ENCODE assay signal across 19 cellular contexts in the genomic region with DNA sequence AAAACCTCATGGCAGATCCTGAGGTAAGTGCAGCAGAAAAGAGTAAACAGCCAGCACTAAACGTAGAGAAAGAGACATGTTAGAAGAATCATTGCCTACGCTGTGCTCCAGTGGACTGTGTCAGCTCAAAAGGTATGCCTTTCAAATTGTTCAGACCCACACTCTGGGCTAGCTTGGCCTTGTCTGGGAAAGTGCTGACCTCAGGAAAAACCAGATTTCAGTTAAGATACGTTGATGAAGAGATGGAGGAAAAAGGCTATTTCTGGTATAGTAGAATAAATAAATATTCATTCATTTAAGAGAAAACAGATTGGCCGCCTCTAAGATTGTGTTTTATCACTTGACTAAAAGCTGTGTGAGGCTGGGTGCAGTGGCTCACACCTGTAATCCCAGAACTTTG. TPM values are rescaled to one million over a fixed set of nuclear protein-coding genes. Genes with fewer than 3 reads are reported as not detected.
DNase-seq lines count a peak whose midpoint lies in the region; ATAC-seq, FAIRE-seq and TF ChIP-seq lines count a peak whose summit lies in the region.
"Had no signal": no experiment of that assay in that cellular context is flagged by ENCODE, and none has a peak within 500 bp of the region (broad histone marks: within the 10 kb centered on the region; RNA-seq: fewer than 3 reads in every experiment).

No MANE protein-coding gene starts in this region.

- H3K4me1 Mint-ChIP-seq in activated CD4-positive, alpha-beta T cell treated with anti-CD3 and anti-CD28 coated beads, Interleukin-2, amount 10 ng/mL, durations not matched to agents 24 days and 14 days: no peaks in the 10 kb centered on the region
- H3K4me1 Mint-ChIP-seq in neural crest cell: no peaks in the 10 kb centered on the region

- CTCF ChIA-PET in H1 (lab: Charles Lee; ENCODE audit: partially characterized antibody): interaction anchor here (0.5 kb wide), 1 partner anchor 953 kb away, joined by 3 read pairs; no protein-coding TSS in a partner anchor

- no peak overlapping the region for H4K8ac ChIP-seq in H1 (ENCODE audit: extremely low read depth, insufficient read depth, low read length)

- TF ChIP-seq POLR2A in H1 (IDR thresholded peaks at IDR 0.05; ENCODE audit: control extremely low read depth in 1 of 2, low read depth in 2 of 2, low read length in 2 of 2) (no peak), gastroesophageal sphincter (IDR thresholded peaks at IDR 0.05) (no peak)

- ATAC-seq in HG03378 (IDR thresholded peaks at IDR 0.05; ENCODE audit: unreplicated experiment): no peak
- ATAC-seq in gastroesophageal sphincter: no peak
- no peak for ATAC-seq in HG02610 (IDR thresholded peaks at IDR 0.05; ENCODE audit: unreplicated experiment)
- ATAC-seq: CD8-positive, alpha-beta T cell had no signal

- H3K27me3 Mint-ChIP-seq in activated CD4-positive, alpha-beta T cell treated with anti-CD3 and anti-CD28 coated beads, Interleukin-2, amount 10 ng/mL, durations not matched to agents 24 days and 14 days: no peaks in the 10 kb centered on the region
- no peaks in the 10 kb centered on the region for H3K27me3 Mint-ChIP-seq in neural crest cell (ENCODE audit: low read depth)

- POLR2A ChIA-PET in H1 (lab: Charles Lee; ENCODE audit: partially characterized antibody): no interaction called here

- H3K27ac Mint-ChIP-seq in activated CD4-positive, alpha-beta T cell treated with anti-CD3 and anti-CD28 coated beads, Interleukin-2, amount 10 ng/mL, durations not matched to agents 24 days and 14 days: no peak overlapping the region
- peak overlapping the region; percentile 32 for H3K27ac Mint-ChIP-seq in neural crest cell (ENCODE audit: unreplicated experiment)
- H3K27ac Mint-ChIP-seq: CD8-positive, alpha-beta T cell had no signal

- H2BK5ac ChIP-seq in H1 (ENCODE audit: low read depth, low read length): no peak overlapping the region

- peak; percentile 33 for DNase-seq in activated CD4-positive, alpha-beta T cell treated with anti-CD3 and anti-CD28 coated beads, Interleukin-2, amount 10 ng/mL, durations not matched to agents 24 days and 14 days
- no peak for DNase-seq in activated CD4-positive, alpha-beta T cell treated with anti-CD3 and anti-CD28 coated beads for 48 hours
- DNase-seq in H1 (ENCODE audit: low read depth in 1 of 2, low spot score in 2 of 2) (no peak), neural crest cell (ENCODE audit: low read depth, low spot score) (no peak)
- DNase-seq: CD8-positive, alpha-beta T cell; COR-L47; GDM1; GM23248; HCEC 1CT had no signal

- no peak overlapping the region for H3K18ac ChIP-seq in H1 (ENCODE audit: extremely low read depth, low read length)

- peak overlapping the region; percentile 89; the same call in 1 of the 2 replicates for H2BK20ac ChIP-seq in H1 (ENCODE audit: low read length)

- TF ChIP-seq EP300 in H1 (IDR thresholded peaks at IDR 0.05; ENCODE audit: borderline replicate concordance in 1 of 2, low read depth in 2 of 2, low read length in 2 of 2): no peak
- no peak for TF ChIP-seq EP300 in gastroesophageal sphincter (IDR thresholded peaks at IDR 0.05)

- H3K4ac ChIP-seq in H1 (replicated peaks; ENCODE audit: insufficient read length, low read depth, low read length): no peak overlapping the region

- no peak overlapping the region for H3K4me3 Mint-ChIP-seq in activated CD4-positive, alpha-beta T cell treated with anti-CD3 and anti-CD28 coated beads, Interleukin-2, amount 10 ng/mL, durations not matched to agents 24 days and 14 days
- no peak overlapping the region for H3K4me3 Mint-ChIP-seq in neural crest cell
- H3K4me3 Mint-ChIP-seq: CD14-positive monocyte; CD8-positive, alpha-beta T cell had no signal

- WGBS in H1 (ENCODE audit: extremely low coverage in 1 of 2, insufficient coverage in 1 of 2, insufficient read length in 1 of 2, insufficient replicate concordance in 2 of 2, low coverage in 1 of 2, low lambda C conversion rate in 2 of 2, missing lambda C conversion rate in 1 of 2), 2 experiments: 65% methylated on average over 4 of the region's 4 CpGs; no CpG with 5 or more reads in 1 of the 2 experiments
- WGBS in gastroesophageal sphincter (ENCODE audit: low coverage in 1 of 2), 2 donors: 91 to 100% methylated on average over 1 to 3 of the region's 4 CpGs

- H3K36me3 ChIP-seq in H1 (ENCODE audit: control insufficient read depth in 2 of 4, insufficient read depth in 4 of 4, low read length in 3 of 4): 0 out of 8 replicates have a peak, but pooled peaks cover 0 to 2% (median 0%) of the 10 kb centered on the region in 4 experiments
- no peaks in the 10 kb centered on the region for H3K36me3 ChIP-seq in gastroesophageal sphincter

- no peak overlapping the region for H3K56ac ChIP-seq in H1 (replicated peaks; ENCODE audit: insufficient read length, low read depth, low read length)

- no peak overlapping the region for H2BK12ac ChIP-seq in H1 (ENCODE audit: low read depth, low read length)

- H3K79me1 ChIP-seq in H1 (ENCODE audit: low read depth, low read length): no peaks in the 10 kb centered on the region

- no peaks in the 10 kb centered on the region for H4K20me1 ChIP-seq in H1 (replicated peaks in 1 of 2; ENCODE audit: control insufficient read depth in 1 of 2, insufficient read depth in 2 of 2, low read length in 2 of 2)
- H4K20me1 ChIP-seq: BLaER1 had no signal

- no peak overlapping the region for H3K4me3 ChIP-seq in H1 (ENCODE audit: extremely low read depth in 1 of 4, insufficient read depth in 2 of 4, low read depth in 3 of 4, low read length in 4 of 4)
- no peak overlapping the region for H3K4me3 ChIP-seq in gastroesophageal sphincter
- H3K4me3 ChIP-seq: BLaER1, GM23248 had no signal

- no peak overlapping the region for H3K9ac ChIP-seq in H1 (replicated peaks in 1 of 4; ENCODE audit: extremely low read depth in 1 of 4, low read depth in 3 of 4, low read length in 3 of 4)
- H3K9ac ChIP-seq: BLaER1, GM23248 had no signal

- H3K23me2 ChIP-seq in H1 (ENCODE audit: low read depth, low read length): no peaks in the 10 kb centered on the region

- no peak for FAIRE-seq in H1 (lab: Jason Lieb, UNC)
- FAIRE-seq: D721Med, GM12892, GM18507, H54 had no signal

- H3K27me3 ChIP-seq in H1 (replicated peaks in 1 of 4; ENCODE audit: control insufficient read depth in 3 of 4, extremely low read depth in 1 of 4, insufficient read depth in 3 of 4, low read length in 3 of 4) (no peaks in the 10 kb centered on the region), gastroesophageal sphincter (no peaks in the 10 kb centered on the region)
- H3K27me3 ChIP-seq: BLaER1 had no signal

- H3K14ac ChIP-seq in H1 (ENCODE audit: insufficient read length): no peak overlapping the region

- intact Hi-C loops in activated CD4-positive, alpha-beta T cell treated with anti-CD3 and anti-CD28 coated beads, Interleukin-2, amount 10 ng/mL, durations not matched to agents 24 days and 14 days (cut with micrococcal nuclease): no loop called here

- H2AFZ ChIP-seq in H1 (ENCODE audit: low read length): no peak overlapping the region
- H2AFZ ChIP-seq: GM23248 had no signal

- H3K23ac ChIP-seq in H1 (ENCODE audit: insufficient read length): no peak overlapping the region

- H3K27ac ChIP-seq in H1 (ENCODE audit: low read depth, low read length): no peak overlapping the region
- no peak overlapping the region for H3K27ac ChIP-seq in gastroesophageal sphincter
- H3K27ac ChIP-seq: 22Rv1, BLaER1, GM23248 had no signal

- H2BK15ac ChIP-seq in H1 (ENCODE audit: low read length): no peak overlapping the region

- no peaks in the 10 kb centered on the region for H3K9me3 Mint-ChIP-seq in activated CD4-positive, alpha-beta T cell treated with anti-CD3 and anti-CD28 coated beads, Interleukin-2, amount 10 ng/mL, durations not matched to agents 24 days and 14 days
- no peaks in the 10 kb centered on the region for H3K9me3 Mint-ChIP-seq in neural crest cell
- H3K9me3 Mint-ChIP-seq: CD8-positive, alpha-beta T cell had no signal

- no peak overlapping the region for H4K5ac ChIP-seq in H1 (ENCODE audit: insufficient read length, low read depth, low read length)

- no peak overlapping the region for H2AK5ac ChIP-seq in H1 (ENCODE audit: low read depth, low read length)

- no peaks in the 10 kb centered on the region for H3K9me3 ChIP-seq in H1 (ENCODE audit: insufficient read depth in 2 of 2, low read depth in 1 of 2, low read length in 1 of 2)
- no peaks in the 10 kb centered on the region for H3K9me3 ChIP-seq in gastroesophageal sphincter
- H3K9me3 ChIP-seq: BLaER1 had no signal

- H4K91ac ChIP-seq in H1 (replicated peaks; ENCODE audit: insufficient read length, low read length): no peak overlapping the region

- H3K4me1 ChIP-seq in H1 (replicated peaks in 1 of 4; ENCODE audit: control insufficient read depth in 3 of 4, insufficient read depth in 4 of 4, low read length in 3 of 4) (peaks cover 0 to 2% (median 1%) of the 10 kb centered on the region in 4 experiments; a peak in 2 of 7 replicates), gastroesophageal sphincter (no peaks in the 10 kb centered on the region)
- H3K4me1 ChIP-seq: BLaER1 had no signal

- peaks cover 3% of the 10 kb centered on the region for H3K36me3 Mint-ChIP-seq in activated CD4-positive, alpha-beta T cell treated with anti-CD3 and anti-CD28 coated beads, Interleukin-2, amount 10 ng/mL, durations not matched to agents 24 days and 14 days (ENCODE audit: low read depth)
- H3K36me3 Mint-ChIP-seq in neural crest cell (ENCODE audit: low read depth): peaks cover 3% of the 10 kb centered on the region

- no peak for TF ChIP-seq RAD21 in H1 (IDR thresholded peaks at IDR 0.05 in 1 of 2, conservative IDR thresholded peaks at IDR 0.05 in 1 of 2; ENCODE audit: low read depth in 2 of 2, low read length in 2 of 2)

- TF ChIP-seq CTCF in H1 (IDR thresholded peaks at IDR 0.05; ENCODE audit: control extremely low read depth in 1 of 3, insufficient read depth in 1 of 3, low read depth in 1 of 3, low read length in 3 of 3) (no peak), neural crest cell (conservative IDR thresholded peaks at IDR 0.05) (no peak), gastroesophageal sphincter (IDR thresholded peaks at IDR 0.05) (no peak)

- no peaks in the 10 kb centered on the region for H3K79me2 ChIP-seq in H1 (ENCODE audit: control insufficient read depth in 1 of 2, insufficient read depth in 2 of 2, low read length in 2 of 2)

- H3K4me2 ChIP-seq in H1 (ENCODE audit: insufficient read depth in 1 of 2, low read depth in 2 of 2, low read length in 2 of 2): no peak overlapping the region
- H3K4me2 ChIP-seq: BLaER1 had no signal

- H2BK120ac ChIP-seq in H1 (replicated peaks; ENCODE audit: low read depth, low read length): no peak overlapping the region

RNA-seq across cellular contexts. Expression of gene SUCLA2, which starts 9.6 kb away (rescaled TPM):
- 44.6 and 45.3 TPM in 2 replicates for total RNA-seq in activated CD4-positive, alpha-beta T cell treated with anti-CD3 and anti-CD28 coated beads, Interleukin-2, amount 10 ng/mL, durations not matched to agents 24 days and 14 days
- 69.1 and 78.8 TPM in 2 replicates for total RNA-seq in H1 (2021; fragmentation: NEBNext Ultra II Directional; extraction: Animal tissue kit (Norgen Biotek cat#: 25700))
- 19.4 and 23.5 TPM in 2 replicates for polyA plus RNA-seq in H1 (2011; rRNA removed)
- 37.8 TPM for polyA plus RNA-seq in H1 (2011; cell fraction: cytosol; rRNA removed)
- 15.6 TPM for polyA plus RNA-seq in H1 (2011; cell fraction: nucleus; rRNA removed)
- polyA plus RNA-seq in H1 (2012, experiment 1 of 2): 33.5 to 60.4 TPM (median 41.4 TPM) in 4 replicates
- 4.5 TPM for polyA plus RNA-seq in H1 (2012, experiment 2 of 2)
- 53.6 TPM for polyA plus RNA-seq in H1 (2013, experiment 1 of 2)
- polyA plus RNA-seq in H1 (2013, experiment 2 of 2): 56.9 TPM
- polyA minus RNA-seq in H1 (2011; rRNA and poly(A)+ RNA removed): 22.2 and 47.5 TPM in 2 replicates
- polyA minus RNA-seq in H1 (2011; cell fraction: cytosol; rRNA and poly(A)+ RNA removed): 23.9 TPM
- polyA minus RNA-seq in H1 (2011; cell fraction: nucleus; rRNA and poly(A)+ RNA removed): 45.4 TPM
- 49.3 and 53.1 TPM in 2 replicates for total RNA-seq in neural crest cell
- total RNA-seq in gastroesophageal sphincter: 10 to 100 TPM; 56.8 to 68.6 (median 60.9) TPM

RNA-seq across cellular contexts. Expression of gene NUDT15, which starts 26.8 kb away (rescaled TPM):
- 18.2 and 19.1 TPM in 2 replicates for total RNA-seq in activated CD4-positive, alpha-beta T cell treated with anti-CD3 and anti-CD28 coated beads, Interleukin-2, amount 10 ng/mL, durations not matched to agents 24 days and 14 days
- 64.3 and 65.9 TPM in 2 replicates for total RNA-seq in H1 (2021; fragmentation: NEBNext Ultra II Directional; extraction: Animal tissue kit (Norgen Biotek cat#: 25700))
- 26.4 and 37.8 TPM in 2 replicates for polyA plus RNA-seq in H1 (2011; rRNA removed)
- polyA plus RNA-seq in H1 (2011; cell fraction: cytosol; rRNA removed): 38.9 TPM
- polyA plus RNA-seq in H1 (2011; cell fraction: nucleus; rRNA removed): 10.6 TPM
- 27.5 to 44.5 TPM (median 32.5 TPM) in 4 replicates for polyA plus RNA-seq in H1 (2012, experiment 1 of 2)
- 8.1 TPM for polyA plus RNA-seq in H1 (2012, experiment 2 of 2)
- polyA plus RNA-seq in H1 (2013, experiment 1 of 2): 59.3 TPM
- polyA plus RNA-seq in H1 (2013, experiment 2 of 2): 65.3 TPM
- polyA minus RNA-seq in H1 (2011; rRNA and poly(A)+ RNA removed): 6.2 and 8.1 TPM in 2 replicates
- polyA minus RNA-seq in H1 (2011; cell fraction: cytosol; rRNA and poly(A)+ RNA removed): 9.8 TPM
- 6.6 TPM for polyA minus RNA-seq in H1 (2011; cell fraction: nucleus; rRNA and poly(A)+ RNA removed)
- 35.1 and 36.2 TPM in 2 replicates for total RNA-seq in neural crest cell
- total RNA-seq in gastroesophageal sphincter: 1 to 10 TPM; 6.1 to 7.5 (median 7.4) TPM
